In the genomic region with DNA sequence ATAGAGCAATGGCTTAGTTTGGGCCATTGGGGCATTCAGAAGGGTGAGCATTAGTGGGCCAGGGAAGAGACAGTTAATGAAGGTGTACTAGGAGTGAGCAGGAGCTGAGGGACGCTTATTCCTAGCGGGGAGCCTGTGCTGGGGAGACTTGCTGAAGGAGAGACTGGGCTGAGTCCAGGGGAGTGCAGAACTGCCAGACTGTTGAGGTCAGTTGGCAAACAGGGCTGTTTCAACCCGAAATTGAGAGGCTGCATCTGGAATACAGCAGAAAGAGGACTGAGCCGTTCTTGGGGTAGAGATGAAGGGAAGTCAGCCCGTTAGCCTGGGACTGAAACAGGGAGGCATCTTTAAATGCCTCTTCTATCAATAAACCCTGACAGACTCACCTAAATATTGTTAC, we compare ENCODE assay signal across 16 cellular contexts. TPM values are rescaled to one million over a fixed set of nuclear protein-coding genes. Genes with fewer than 3 reads are reported as not detected.
A peak's percentile ranks its signal among the peaks of the same experiment; 100 is the strongest.
DNase-seq lines count a peak whose midpoint lies in the region; ATAC-seq, FAIRE-seq and TF ChIP-seq lines count a peak whose summit lies in the region.
"Had no signal": no experiment of that assay in that cellular context is flagged by ENCODE, and none has a peak within 500 bp of the region (broad histone marks: within the 10 kb centered on the region; RNA-seq: fewer than 3 reads in every experiment).

No MANE protein-coding gene starts in this region.

- H3K27ac ChIP-seq in small intestine (ENCODE audit: low read depth in 1 of 2, low read length in 1 of 2) (no peak overlapping the region), WERI-Rb-1 (no peak overlapping the region)
- H3K27ac ChIP-seq: ascending aorta, suprapubic skin had no signal

- H2AFZ ChIP-seq in neuron (ENCODE audit: low read depth, low read length): peak overlapping the region; percentile 71

- no peak for TF ChIP-seq CTCF in WERI-Rb-1 (IDR thresholded peaks at IDR 0.05; ENCODE audit: low read depth, low read length)

- DNase-seq in AG08395 (ENCODE audit: low spot score) (peak; percentile 6), astrocyte of the hippocampus (ENCODE audit: low read depth, low spot score) (peak; percentile 27), left ventricle myocardium superior (peak; percentile 65), small intestine (no peak), ecto neural progenitor cell (ENCODE audit: low spot score) (no peak), WERI-Rb-1 (no peak)
- DNase-seq: CD8-positive, alpha-beta memory T cell; NCI-H1694 treated with DMSO at 0.1 percent for 48 hours; NCI-H510A; OCI-M1 had no signal

- intact Hi-C loops in left ventricle myocardium superior (cut with micrococcal nuclease): no loop called here

- ATAC-seq in left ventricle myocardium superior: peak; percentile 96
- no peak for ATAC-seq in GM21529 (IDR thresholded peaks at IDR 0.05; ENCODE audit: unreplicated experiment)
- ATAC-seq: A549, GM12878 had no signal

- H3K27me3 ChIP-seq in neuron (ENCODE audit: insufficient read depth, low read length) (no peaks in the 10 kb centered on the region), small intestine (ENCODE audit: control insufficient read depth in 2 of 2, insufficient read depth in 2 of 2, low read length in 2 of 2) (no peaks in the 10 kb centered on the region), WERI-Rb-1 (ENCODE audit: insufficient read depth, low read depth, severe bottlenecking) (no peaks in the 10 kb centered on the region)
- H3K27me3 ChIP-seq: ascending aorta, suprapubic skin had no signal

- H3K9me3 ChIP-seq in neuron (ENCODE audit: low read length) (no peaks in the 10 kb centered on the region), small intestine (ENCODE audit: control insufficient read depth, low read depth) (no peaks in the 10 kb centered on the region), WERI-Rb-1 (ENCODE audit: severe bottlenecking) (no peaks in the 10 kb centered on the region)
- H3K9me3 ChIP-seq: A549, ascending aorta, suprapubic skin had no signal

- 62 to 88% (median 82%) methylated on average over 5 of the region's 5 CpGs for WGBS in small intestine, 3 donors

- peak overlapping the region; percentile 38 for H3K4me3 ChIP-seq in neuron (ENCODE audit: low read length)
- H3K4me3 ChIP-seq in small intestine (ENCODE audit: low read depth in 1 of 2, low read length in 2 of 2): no peak overlapping the region
- no peak overlapping the region for H3K4me3 ChIP-seq in WERI-Rb-1 (ENCODE audit: low read depth, low read length)
- H3K4me3 ChIP-seq: A549, ascending aorta, GM12878 had no signal

- H3K4me1 ChIP-seq in neuron (ENCODE audit: insufficient read depth, low read length): peaks cover 14% of the 10 kb centered on the region
- H3K4me1 ChIP-seq in small intestine (ENCODE audit: control insufficient read depth in 2 of 2, insufficient read depth in 1 of 2, low read depth in 1 of 2, low read length in 1 of 2): peaks cover 2% of the 10 kb centered on the region in 2 donors
- H3K4me1 ChIP-seq: ascending aorta, suprapubic skin had no signal

- no peaks in the 10 kb centered on the region for H3K36me3 ChIP-seq in neuron (ENCODE audit: insufficient read depth, low read length)
- H3K36me3 ChIP-seq in small intestine (ENCODE audit: control insufficient read depth in 2 of 2, insufficient read depth in 2 of 2, low read length in 2 of 2): no peaks in the 10 kb centered on the region
- H3K36me3 ChIP-seq in WERI-Rb-1: no peaks in the 10 kb centered on the region
- H3K36me3 ChIP-seq: ascending aorta, suprapubic skin had no signal

- FAIRE-seq in small intestine (lab: Jason Lieb, UNC): no peak
- FAIRE-seq: A549, GM12878 had no signal

RNA-seq across cellular contexts. Expression of a gene that starts 33.2 kb away (rescaled TPM):
- total RNA-seq in left ventricle myocardium superior: 2.9 TPM
- polyA plus RNA-seq in small intestine: 10 to 100 TPM in 1 of 3 donors, 1 to 10 TPM in 2; 5.1 to 21.2 (median 6.5) TPM

Comparison
In these comparisons a context has a peak if more than half of its experiments do, and no peak if none do; other contexts are left out.
1. DNase-seq: peak in AG08395 (single experiment), astrocyte of the hippocampus (single experiment) and left ventricle myocardium superior (single experiment); none in small intestine (single experiment), ecto neural progenitor cell (single experiment) and WERI-Rb-1 (single experiment).